ENCODE assay signal across 10 cellular contexts in the genomic region with DNA sequence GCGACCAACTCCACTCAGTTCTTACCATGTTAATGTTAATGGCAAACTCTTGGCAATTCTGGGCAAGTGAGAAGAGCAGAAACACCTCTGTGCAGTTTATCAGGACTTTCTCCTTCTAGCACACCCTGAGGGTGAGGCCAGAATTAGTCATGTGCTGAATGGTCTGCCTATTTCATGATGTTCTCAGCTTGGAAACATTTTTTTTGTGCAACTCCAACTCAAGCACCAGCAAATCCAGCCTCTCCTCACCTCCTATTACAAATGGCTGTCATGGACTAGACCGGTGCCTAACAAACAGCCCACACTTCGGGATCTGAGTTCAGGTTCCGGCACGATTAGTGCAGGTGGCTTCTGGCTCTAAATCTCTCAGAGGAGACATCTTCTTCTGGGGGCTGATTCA.
DNase-seq lines count a peak whose midpoint lies in the region; ATAC-seq and TF ChIP-seq lines count a peak whose summit lies in the region.
"Had no signal": no experiment of that assay in that cellular context is flagged by ENCODE, and none has a peak within 500 bp of the region (broad histone marks: within the 10 kb centered on the region; RNA-seq: fewer than 3 reads in every experiment).

No MANE protein-coding gene starts in this region.

- TF ChIP-seq CTCF in HCT116 (IDR thresholded peaks at IDR 0.05 in 2 of 3, conservative IDR thresholded peaks at IDR 0.05 in 1 of 3; ENCODE audit: borderline replicate concordance in 1 of 3, insufficient read depth in 1 of 3, low read depth in 2 of 3, low read length in 2 of 3) (no peak), breast epithelium (IDR thresholded peaks at IDR 0.05) (no peak)

- no peak for ATAC-seq in HCT116

- intact Hi-C loops in HCT116 (cut with micrococcal nuclease) (loop anchor here (5.0 kb wide), 1 partner anchor 150 kb away; no protein-coding TSS in a partner anchor), breast epithelium (cut with DNase I; ENCODE audit: low total_unique reads) (loop anchor here (5.0 kb wide), 1 partner anchor 415 kb away; no protein-coding TSS in a partner anchor)

- H3K27ac ChIP-seq in HCT116 (ENCODE audit: low read depth, low read length), result peak overlapping the region; percentile 98
- peak overlapping the region; percentile 95 to 98 for H3K27ac ChIP-seq in breast epithelium
- H3K27ac ChIP-seq in subcutaneous abdominal adipose tissue (ENCODE audit: low read depth, low read length), result peak overlapping the region; percentile 78

- DNase-seq in HCT116 (ENCODE audit: low read depth, low spot score) (no peak), breast epithelium (ENCODE audit: low spot score in 2 of 2) (no peak), kidney glomerular epithelial cell (lab: John Stamatoyannopoulos, UW) (peak; percentile 22), DMS53 treated with DMSO at 0.1 percent for 48 hours (lab: John Stamatoyannopoulos, UW; ENCODE audit: unreplicated experiment) (no peak), NCI-H510A treated with DMSO at 0.1 percent for 48 hours (lab: John Stamatoyannopoulos, UW) (no peak), NCI-H2107 treated with DMSO at 0.1 percent for 48 hours (lab: John Stamatoyannopoulos, UW; ENCODE audit: unreplicated experiment) (no peak)
- DNase-seq in activated T-cell treated with anti-CD3 and anti-CD28 coated beads, Interleukin-2, amount 50 U/mL, for 1 hour, result no peak
- DNase-seq: NCI-H1694 treated with DMSO at 0.1 percent for 48 hours; stimulated activated CD4-positive, alpha-beta T cell treated with anti-CD3 and anti-CD28 coated beads, Interleukin-4, amount 100 ng/mL, for 1 hour had no signal

- no peaks in the 10 kb centered on the region for H3K9me3 ChIP-seq in HCT116 (ENCODE audit: control insufficient read depth in 1 of 2, insufficient read depth in 1 of 2, low read depth in 1 of 2, low read length in 2 of 2)
- no peaks in the 10 kb centered on the region for H3K9me3 ChIP-seq in breast epithelium
- H3K9me3 ChIP-seq in subcutaneous abdominal adipose tissue (ENCODE audit: control insufficient read depth in 5 of 5, low read length in 5 of 5), result no peaks in the 10 kb centered on the region

- no peaks in the 10 kb centered on the region for H4K20me1 ChIP-seq in HCT116 (ENCODE audit: insufficient read depth)

- H3K36me3 ChIP-seq in HCT116 (ENCODE audit: control insufficient read depth in 1 of 2, insufficient read depth in 2 of 2, low read length in 2 of 2) (no peaks in the 10 kb centered on the region), breast epithelium (no peaks in the 10 kb centered on the region), subcutaneous abdominal adipose tissue (ENCODE audit: control insufficient read depth in 5 of 5, insufficient read depth in 5 of 5, low read length in 5 of 5) (no peaks in the 10 kb centered on the region)

- POLR2A ChIA-PET in HCT116 (lab: Charles Lee), result interaction anchor here (0.7 to 3.3 kb wide), 13 partner anchors 9 to 246 kb away, joined by 3 to 21 read pairs (median 3); a partner anchor contains a TSS

- H3K79me2 ChIP-seq in HCT116 (ENCODE audit: insufficient read depth, low read length), result no peaks in the 10 kb centered on the region

- peaks cover 77 to 92% of the 10 kb centered on the region in 2 experiments for H3K4me1 ChIP-seq in HCT116 (ENCODE audit: control insufficient read depth in 1 of 2, insufficient read depth in 2 of 2, low read length in 2 of 2)
- peaks cover 15 to 34% of the 10 kb centered on the region in 2 donors for H3K4me1 ChIP-seq in breast epithelium
- H3K4me1 ChIP-seq in subcutaneous abdominal adipose tissue (ENCODE audit: control insufficient read depth in 5 of 5, insufficient read depth in 5 of 5, low read length in 5 of 5), result peaks cover 6 to 61% (median 56%) of the 10 kb centered on the region in 5 donors

- RAD21 ChIA-PET in HCT116 (lab: Charles Lee; ENCODE audit: low non-redundant PET in 1 of 2, low total read pairs in 2 of 2, uncharacterized antibody in 2 of 2, unreplicated experiment in 2 of 2), result interaction anchor here (0.7 to 1.0 kb wide), 2 partner anchors 53 to 239 kb away, joined by 3 read pairs; no protein-coding TSS in a partner anchor

- TF ChIP-seq RAD21 in HCT116 (IDR thresholded peaks at IDR 0.05; ENCODE audit: low read depth), result no peak

- CTCF ChIA-PET in HCT116 (lab: Charles Lee), result interaction anchor here (1.0 kb wide), 1 partner anchor 269 kb away, joined by 3 read pairs; no protein-coding TSS in a partner anchor

- H3K4me2 ChIP-seq in HCT116 (ENCODE audit: low read length), result peak overlapping the region; percentile 76

- BruUV-seq in HCT116 (replicated peaks; lab: Mats Ljungman, UMichigan), result no TSS peak

- no peaks in the 10 kb centered on the region for H3K27me3 ChIP-seq in HCT116 (ENCODE audit: insufficient read depth, low read length)
- no peaks in the 10 kb centered on the region for H3K27me3 ChIP-seq in breast epithelium
- H3K27me3 ChIP-seq in subcutaneous abdominal adipose tissue (ENCODE audit: control insufficient read depth in 5 of 5, insufficient read depth in 4 of 5, low read length in 5 of 5), result no peaks in the 10 kb centered on the region

- H3K9me2 ChIP-seq in HCT116 (ENCODE audit: insufficient read depth), result no peaks in the 10 kb centered on the region

- H3K4me3 ChIP-seq in HCT116 (replicated peaks in 1 of 2; ENCODE audit: low read depth in 1 of 2, low read length in 2 of 2), result no peak overlapping the region
- peak overlapping the region; percentile 6 to 39 (median 38) for H3K4me3 ChIP-seq in breast epithelium
- H3K4me3 ChIP-seq in subcutaneous abdominal adipose tissue (ENCODE audit: low read depth in 1 of 5, low read length in 5 of 5), result no peak overlapping the region

- H3K9ac ChIP-seq in HCT116 (ENCODE audit: low read length) (peak overlapping the region; percentile 73), subcutaneous abdominal adipose tissue (ENCODE audit: low read length in 5 of 5) (no peak overlapping the region)

- peak; percentile 10 for TF ChIP-seq POLR2A in HCT116 (IDR thresholded peaks at IDR 0.05; ENCODE audit: borderline replicate concordance, extremely low read depth, insufficient read depth, insufficient read length)
- TF ChIP-seq POLR2A in breast epithelium (IDR thresholded peaks at IDR 0.05), result no peak

- H2AFZ ChIP-seq in HCT116 (ENCODE audit: low read depth, low read length, poor library complexity, severe bottlenecking), result no peak overlapping the region

TF ChIP-seq in HCT116, 20 proteins besides CTCF, POLR2A, EP300 and RAD21:
- TF ChIP-seq POLR2AphosphoS5 (IDR thresholded peaks at IDR 0.05; ENCODE audit: low read depth, low read length), result peak; percentile 50; the same call in 1 of the 2 replicates
- TF ChIP-seq JUND (IDR thresholded peaks at IDR 0.05), result no peak
- no peak for TF ChIP-seq SP1 (IDR thresholded peaks at IDR 0.05; ENCODE audit: low read depth)

Comparison
In these comparisons a context has a peak if more than half of its experiments do, and no peak if none do; other contexts are left out.
1. H3K4me3 ChIP-seq: peak in breast epithelium (3 of 3); none in HCT116 (0 of 2) and subcutaneous abdominal adipose tissue (0 of 5).
2. Peak in every context shown above with its lines, with median percentiles within 50 percentile points of each other: H3K27ac ChIP-seq.